In genomic region chr15:68627476-68627875, GRCh38 we compare ENCODE assay signal across 27 cellular contexts. TPM values are rescaled to one million over a fixed set of nuclear protein-coding genes. Genes with fewer than 3 reads are reported as not detected.
"Had no signal": no experiment of that assay in that cellular context is flagged by ENCODE, and none has a peak within 500 bp of the region (broad histone marks: within the 10 kb centered on the region; RNA-seq: fewer than 3 reads in every experiment).

No MANE protein-coding gene starts in this region.

- H3K27me3 ChIP-seq: adrenal gland, brain microvascular endothelial cell, cardiac muscle cell had no signal

- ATAC-seq: Panc1 had no signal

- H3K36me3 ChIP-seq: adrenal gland, brain microvascular endothelial cell, cardiac muscle cell, SJCRH30 had no signal

- DNase-seq: activated CD4-positive, alpha-beta T cell treated with anti-CD3 and anti-CD28 coated beads, Interleukin-2, amount 10 ng/mL, durations not matched to agents 24 days and 14 days; activated CD4-positive, alpha-beta T cell treated with anti-CD3 and anti-CD28 coated beads, Interleukin-2, amount 50 U/mL, for 4 hours; activated CD8-positive, alpha-beta T cell treated with anti-CD3 and anti-CD28 coated beads for 36 hours; activated effector memory CD4-positive, alpha-beta T cell treated with anti-CD3 and anti-CD28 coated beads, Interleukin-2, amount 50 U/mL, for 16 hours; activated naive CD4-positive, alpha-beta T cell; activated naive CD4-positive, alpha-beta T cell treated with anti-CD3 and anti-CD28 coated beads, Interleukin-2, amount 50 U/mL, for 16 hours; activated naive CD8-positive, alpha-beta T cell treated with anti-CD3 and anti-CD28 coated beads, Interleukin-2, amount 10 ng/mL, durations not matched to agents 7 days and 5 days; activated T-cell treated with anti-CD3 and anti-CD28 coated beads, Interleukin-2, amount 50 U/mL, for 1 hour; activated T-cell treated with anti-CD3 and anti-CD28 coated beads, Interleukin-2, amount 50 U/mL, for 72 hours; adrenal gland; brain microvascular endothelial cell; NCI-H1105; NCI-H1436; NCI-H1694; NCI-H1930; NCI-H2081 treated with DMSO at 0.1 percent for 48 hours; NCI-H510A; NCI-H526; NCI-H748 treated with DMSO at 0.1 percent for 48 hours; SHP77; SJCRH30; T1000 had no signal

- H3K4me1 ChIP-seq: adrenal gland, SJCRH30 had no signal

- H3K4me3 ChIP-seq: adrenal gland, cardiac muscle cell, SJCRH30, SK-N-MC had no signal

- H3K27ac ChIP-seq: adrenal gland, brain microvascular endothelial cell, cardiac muscle cell, SJCRH30, SK-N-MC had no signal

- H3K9me3 ChIP-seq: adrenal gland, SJCRH30 had no signal

RNA-seq across cellular contexts. Expression of gene CORO2B, which starts 48.7 kb away (rescaled TPM):
- total RNA-seq: activated CD8-positive, alpha-beta T cell treated with anti-CD3 and anti-CD28 coated beads for 36 hours; activated naive CD8-positive, alpha-beta T cell treated with anti-CD3 and anti-CD28 coated beads, Interleukin-2, amount 10 ng/mL, durations not matched to agents 7 days and 5 days; SJCRH30; T-helper 1 cell treated with Interleukin-12 subunit alpha and Interleukin-12 subunit beta and Interleukin-4 antibody, amounts not matched to agents 30 ng/mL and 1 ng/mL, for 36 hours; T-helper 2 cell treated with Interferon-gamma antibody and Interleukin-4, amounts not matched to agents 100 ng/mL and 5 ng/mL, for 36 hours had no signal
